In genomic region chr17:81733507-81734404, GRCh38 we compare ENCODE assay signal across 8 cellular contexts. TPM values are rescaled to one million over a fixed set of nuclear protein-coding genes. Genes with fewer than 3 reads are reported as not detected.
DNase-seq lines count a peak whose midpoint lies in the region; ATAC-seq, FAIRE-seq and TF ChIP-seq lines count a peak whose summit lies in the region.

No MANE protein-coding gene starts in this region.

- no peaks in the 10 kb centered on the region for H3K79me2 ChIP-seq in GM23338 (replicated peaks; ENCODE audit: insufficient read depth)

- FAIRE-seq in bronchial epithelial cell (lab: Jason Lieb, UNC) (peak; percentile 7), kidney (lab: Jason Lieb, UNC) (no peak)

- peak; percentile 82 to 98 for TF ChIP-seq CTCF in GM23338 (conservative IDR thresholded peaks at IDR 0.05; ENCODE audit: low read depth in 2 of 2)
- TF ChIP-seq CTCF in WERI-Rb-1 (IDR thresholded peaks at IDR 0.05; ENCODE audit: low read depth, low read length), result peak; percentile 98
- TF ChIP-seq CTCF in bronchial epithelial cell (IDR thresholded peaks at IDR 0.05; ENCODE audit: insufficient read depth, low read length, severe bottlenecking), result peak; percentile 96
- peak; percentile 96 for TF ChIP-seq CTCF in kidney (IDR thresholded peaks at IDR 0.05; ENCODE audit: borderline replicate concordance, extremely low read depth, insufficient read depth)

- H3K4me3 ChIP-seq in GM23338 (no peak overlapping the region), WERI-Rb-1 (ENCODE audit: low read depth, low read length) (no peak overlapping the region), bronchial epithelial cell (ENCODE audit: low read depth, low read length) (no peak overlapping the region), kidney (ENCODE audit: low read length in 2 of 2) (no peak overlapping the region)

- H3K4me3 Mint-ChIP-seq in GM23338, result no peak overlapping the region

- peaks cover 16% of the 10 kb centered on the region for H3K27me3 Mint-ChIP-seq in GM23338 (ENCODE audit: insufficient read depth, low read depth, poor library complexity)

- no peak overlapping the region for H3K9ac ChIP-seq in kidney (ENCODE audit: low read length in 2 of 2)

- intact Hi-C loops in kidney (cut with DNase I), result no loop called here

- no peaks in the 10 kb centered on the region for H3K9me3 Mint-ChIP-seq in GM23338

- H3K27ac ChIP-seq in GM23338 (ENCODE audit: low read depth), result peak overlapping the region; percentile 19; the same call in 1 of the 2 replicates
- no peak overlapping the region for H3K27ac ChIP-seq in WERI-Rb-1
- no peak overlapping the region for H3K27ac ChIP-seq in kidney (ENCODE audit: low read depth in 2 of 2, low read length in 2 of 2)

- H4K20me1 ChIP-seq in GM23338 (replicated peaks; ENCODE audit: insufficient read depth), result no peaks in the 10 kb centered on the region

- H3K4me1 Mint-ChIP-seq in GM23338, result peaks cover 24% of the 10 kb centered on the region

- no peaks in the 10 kb centered on the region for H3K9me3 ChIP-seq in WERI-Rb-1 (ENCODE audit: severe bottlenecking)
- no peaks in the 10 kb centered on the region for H3K9me3 ChIP-seq in kidney (ENCODE audit: control insufficient read depth in 1 of 2, low read length in 2 of 2)

- peak overlapping the region; percentile 72; the same call in 1 of the 2 replicates for H3K27ac Mint-ChIP-seq in GM23338

- H2AFZ ChIP-seq in GM23338, result peak overlapping the region; percentile 56; the same call in 1 of the 2 replicates

- peak; percentile 87 for ATAC-seq in GM23338
- ATAC-seq in HG02870 (IDR thresholded peaks at IDR 0.05; ENCODE audit: unreplicated experiment), result no peak

- H3K9me2 ChIP-seq in GM23338 (ENCODE audit: insufficient read depth), result no peaks in the 10 kb centered on the region

- peak overlapping the region; percentile 12; the same call in 1 of the 2 replicates for H3K4me2 ChIP-seq in GM23338

- peaks cover 12% of the 10 kb centered on the region for H3F3A ChIP-seq in GM23338 (replicated peaks; ENCODE audit: low read depth)

- peak; percentile 96 for DNase-seq in AG20443 (ENCODE audit: low spot score)
- peak; percentile 89 for DNase-seq in GM23338 (ENCODE audit: low spot score)
- peak; percentile 38 for DNase-seq in NCI-H2227 treated with DMSO at 0.1 percent for 48 hours (lab: John Stamatoyannopoulos, UW)
- DNase-seq in WERI-Rb-1, result peak; percentile 89
- DNase-seq in bronchial epithelial cell (ENCODE audit: low read depth), result peak; percentile 49
- DNase-seq in kidney, result peak; percentile 92
- peak; percentile 75 for DNase-seq in stimulated activated CD4-positive, alpha-beta T cell treated with anti-CD3 and anti-CD28 coated beads, Interleukin-1b, Interleukin-23, amount 100 ng/mL, for 48 hours

- H3K4me1 ChIP-seq in GM23338 (ENCODE audit: insufficient read depth) (peaks cover 7% of the 10 kb centered on the region; the same call in 1 of the 2 replicates), kidney (ENCODE audit: control insufficient read depth in 1 of 2, insufficient read depth in 1 of 2, low read depth in 1 of 2, low read length in 2 of 2) (peaks cover 3 to 7% of the 10 kb centered on the region in 2 donors)

- H3K36me3 ChIP-seq in GM23338 (ENCODE audit: insufficient read depth), result no peaks in the 10 kb centered on the region
- no peaks in the 10 kb centered on the region for H3K36me3 ChIP-seq in WERI-Rb-1
- H3K36me3 ChIP-seq in bronchial epithelial cell (ENCODE audit: control insufficient read depth, insufficient read depth, low read length), result no peaks in the 10 kb centered on the region
- no peaks in the 10 kb centered on the region for H3K36me3 ChIP-seq in kidney (ENCODE audit: control insufficient read depth in 1 of 2, insufficient read depth in 2 of 2, low read length in 2 of 2)

- H3K36me3 Mint-ChIP-seq in GM23338 (ENCODE audit: low read depth), result no peaks in the 10 kb centered on the region

- H3K27me3 ChIP-seq in GM23338 (ENCODE audit: insufficient read depth) (no peaks in the 10 kb centered on the region), WERI-Rb-1 (ENCODE audit: insufficient read depth, low read depth, severe bottlenecking) (no peaks in the 10 kb centered on the region), bronchial epithelial cell (ENCODE audit: control insufficient read depth, insufficient read depth, low read length) (peaks cover 2% of the 10 kb centered on the region)

TF ChIP-seq in GM23338, 12 proteins besides CTCF, POLR2A, EP300 and RAD21 (continues in another document):
- TF ChIP-seq NANOG (IDR thresholded peaks at IDR 0.05; ENCODE audit: borderline replicate concordance), result no peak
- TF ChIP-seq ZNF331 (CRISPR knock-in tag; IDR thresholded peaks at IDR 0.05; ENCODE audit: low read depth), result no peak
- TF ChIP-seq EZH2 (IDR thresholded peaks at IDR 0.05; ENCODE audit: low read depth, unreplicated experiment), result no peak
- no peak for TF ChIP-seq ETS1 (IDR thresholded peaks at IDR 0.05)
- TF ChIP-seq EZH2phosphoT487 (IDR thresholded peaks at IDR 0.05; ENCODE audit: unreplicated experiment), result no peak
- TF ChIP-seq JUNB (IDR thresholded peaks at IDR 0.05; ENCODE audit: unreplicated experiment), result no peak
- no peak for TF ChIP-seq STAT1 (IDR thresholded peaks at IDR 0.05; ENCODE audit: unreplicated experiment)
- no peak for TF ChIP-seq REST (IDR thresholded peaks at IDR 0.05; ENCODE audit: unreplicated experiment)
- no peak for TF ChIP-seq CREB1 (CRISPR knock-in tag; IDR thresholded peaks at IDR 0.05; ENCODE audit: low read depth)

RNA-seq across cellular contexts. Expression of gene SLC25A10, which starts 21.7 kb away (rescaled TPM):
- 37.1 and 47.4 TPM in 2 replicates for total RNA-seq in GM23338 (2014; rRNA removed; shearing (Covaris generic))
- polyA plus RNA-seq in GM23338 (2016; fragmentation: Nextera tagmentation; extraction: Ambion mirVana), result 25.7 TPM in 2 replicates
- 20.3 and 21.1 TPM in 2 replicates for total RNA-seq in bronchial epithelial cell
- total RNA-seq in kidney, result 19.9 TPM
- 94.5 TPM for polyA plus RNA-seq in kidney (ENCODE audit: insufficient read depth, low read depth, low replicate concordance)

RNA-seq across cellular contexts. Expression of gene MRPL12, which starts 30.6 kb away (rescaled TPM):
- total RNA-seq in GM23338 (2014; rRNA removed; shearing (Covaris generic)), result 50.9 and 53.2 TPM in 2 replicates
- 140 and 153 TPM in 2 replicates for polyA plus RNA-seq in GM23338 (2016; fragmentation: Nextera tagmentation; extraction: Ambion mirVana)
- 11.6 and 13.6 TPM in 2 replicates for total RNA-seq in bronchial epithelial cell
- 52.4 TPM for total RNA-seq in kidney
- 251 TPM for polyA plus RNA-seq in kidney (ENCODE audit: insufficient read depth, low read depth, low replicate concordance)

RNA-seq across cellular contexts. Expression of gene HGS, which starts 49.9 kb away (rescaled TPM):
- total RNA-seq in GM23338 (2014; rRNA removed; shearing (Covaris generic)), result 66.9 and 90.2 TPM in 2 replicates
- polyA plus RNA-seq in GM23338 (2016; fragmentation: Nextera tagmentation; extraction: Ambion mirVana) (59.0 and 59.4 TPM in 2 replicates), kidney (ENCODE audit: insufficient read depth, low read depth, low replicate concordance) (85.5 TPM)
- total RNA-seq in bronchial epithelial cell (77.7 and 84.4 TPM in 2 replicates), kidney (95.3 TPM)

RNA-seq across cellular contexts. Expression of gene ARL16, which starts 50.2 kb away (rescaled TPM):
- 41.3 and 54.9 TPM in 2 replicates for total RNA-seq in GM23338 (2014; rRNA removed; shearing (Covaris generic))
- polyA plus RNA-seq in GM23338 (2016; fragmentation: Nextera tagmentation; extraction: Ambion mirVana) (39.6 and 40.4 TPM in 2 replicates), kidney (ENCODE audit: insufficient read depth, low read depth, low replicate concordance) (76.1 TPM)
- total RNA-seq in bronchial epithelial cell (23.0 and 25.8 TPM in 2 replicates), kidney (34.7 TPM)

Comparison
In these comparisons a context has a peak if more than half of its experiments do, and no peak if none do; other contexts are left out.
1. DNase-seq: peak in every context shown above with its lines; median percentile 96 in AG20443; 92 in kidney; 89 in GM23338; 89 in WERI-Rb-1; 75 in stimulated activated CD4-positive, alpha-beta T cell treated with anti-CD3 and anti-CD28 coated beads, Interleukin-1b, Interleukin-23, amount 100 ng/mL, for 48 hours; 49 in bronchial epithelial cell; 38 in NCI-H2227 treated with DMSO at 0.1 percent for 48 hours.